19 cellular contexts compared by ENCODE assay signal in genomic region chr9:14827805-14828204, GRCh38.
"Had no signal": no experiment of that assay in that cellular context is flagged by ENCODE, and none has a peak within 500 bp of the region (broad histone marks: within the 10 kb centered on the region; RNA-seq: fewer than 3 reads in every experiment).

No MANE protein-coding gene starts in this region.

- H3K9me3 ChIP-seq: heart left ventricle, mucosa of descending colon, thoracic aorta had no signal

- ATAC-seq: heart left ventricle; mucosa of descending colon; sciatic nerve; stimulated activated memory B cell treated with anti-CD40 and anti-IgM and Interleukin-4, amounts not matched to agents 10 μg/mL and 1 μg/mL and 100 μg/mL, for 72 hours had no signal

- H3K4me1 ChIP-seq: heart left ventricle had no signal

- H3K27me3 ChIP-seq: heart left ventricle had no signal

- H3K4me3 ChIP-seq: coronary artery, heart left ventricle, mucosa of descending colon, thoracic aorta had no signal

- H3K27ac ChIP-seq: coronary artery, heart left ventricle, thoracic aorta had no signal

- DNase-seq: activated naive CD4-positive, alpha-beta T cell treated with anti-CD3 and anti-CD28 coated beads for 36 hours; activated naive CD8-positive, alpha-beta T cell treated with anti-CD3 and anti-CD28 coated beads, Interleukin-2, amount 10 ng/mL, durations not matched to agents 7 days and 5 days; activated T-cell treated with anti-CD3 and anti-CD28 coated beads, Interleukin-2, amount 50 U/mL, for 24 hours; amygdala; cerebellar nuclear complex; endodermal cell; heart left ventricle; mesenchymal stem cell; mucosa of descending colon; naive B cell; small intestine; stimulated activated CD4-positive, alpha-beta T cell treated with anti-CD3 and anti-CD28 coated beads, Interleukin-2, amount 100 ng/mL, for 24 hours; T-helper 9 cell had no signal

- FAIRE-seq: bronchial epithelial cell, islet of Langerhans, small intestine had no signal
